8 cellular contexts compared by ENCODE assay signal in genomic region chr17:36482611-36483504, GRCh38. TPM values are rescaled to one million over a fixed set of nuclear protein-coding genes. Genes with fewer than 3 reads are reported as not detected.
DNase-seq lines count a peak whose midpoint lies in the region; ATAC-seq, FAIRE-seq and TF ChIP-seq lines count a peak whose summit lies in the region.

No MANE protein-coding gene starts in this region.

- no peaks in the 10 kb centered on the region for H3K36me3 ChIP-seq in H7 (replicated peaks; ENCODE audit: control insufficient read depth, insufficient read depth, low read length)
- H3K36me3 ChIP-seq in keratinocyte (ENCODE audit: control insufficient read depth in 2 of 2, extremely low read depth in 1 of 2, insufficient read depth in 2 of 2, low read length in 2 of 2): no peaks in the 10 kb centered on the region

- peak overlapping the region; percentile 77 for H3K4me3 Mint-ChIP-seq in central memory CD8-positive, alpha-beta T cell

- dilution Hi-C loops in keratinocyte (cut with MboI; ENCODE audit: extremely low pct_ligation_motif_present, low sequenced_read_pairs): no loop called here

- peak overlapping the region; percentile 67 for H3K4me2 ChIP-seq in keratinocyte (ENCODE audit: control insufficient read depth, extremely low read depth, insufficient read depth, low read depth, low read length)

- FAIRE-seq in keratinocyte (lab: Jason Lieb, UNC): no peak

- H3K27ac Mint-ChIP-seq in central memory CD8-positive, alpha-beta T cell (ENCODE audit: low read depth): no peak overlapping the region

- peaks cover 19% of the 10 kb centered on the region for H3K4me1 Mint-ChIP-seq in central memory CD8-positive, alpha-beta T cell

- H3K9me3 ChIP-seq in keratinocyte (ENCODE audit: control insufficient read depth, low read depth, low read length): no peaks in the 10 kb centered on the region

- peak; percentile 74 to 97 (median 94) for TF ChIP-seq CTCF in keratinocyte (optimal IDR thresholded peaks at IDR 0.05 in 1 of 3, IDR thresholded peaks at IDR 0.05 in 1 of 3, conservative IDR thresholded peaks at IDR 0.05 in 1 of 3; ENCODE audit: extremely low read depth in 1 of 3, insufficient read depth in 2 of 3, low read length in 3 of 3)

- peaks cover 11% of the 10 kb centered on the region for H3K79me2 ChIP-seq in keratinocyte (ENCODE audit: control insufficient read depth, insufficient read depth, low read length)

- no peak overlapping the region for H3K27ac ChIP-seq in keratinocyte (ENCODE audit: control insufficient read depth, insufficient read depth, low read length)

- H3K4me1 ChIP-seq in keratinocyte (ENCODE audit: control insufficient read depth, extremely low read depth, insufficient read depth, low read length): peaks cover 24% of the 10 kb centered on the region

- H3K27me3 ChIP-seq in H7 (ENCODE audit: control insufficient read depth, insufficient read depth, low read length): peaks cover 21% of the 10 kb centered on the region
- peaks cover 17% of the 10 kb centered on the region for H3K27me3 ChIP-seq in keratinocyte (ENCODE audit: control insufficient read depth, extremely low read depth, insufficient read depth, low read length)

- H3K9me1 ChIP-seq in keratinocyte (ENCODE audit: control insufficient read depth, extremely low read depth, insufficient read depth, low read length): no peaks in the 10 kb centered on the region

- peak; percentile 48 for ATAC-seq in central memory CD8-positive, alpha-beta T cell (replicated peaks; ENCODE audit: extremely low read depth, poor library complexity, severe bottlenecking)
- ATAC-seq in GM21723 (IDR thresholded peaks at IDR 0.05; ENCODE audit: unreplicated experiment): no peak

- H3K4me3 ChIP-seq in H7 (ENCODE audit: insufficient read depth, low read depth, low read length): peak overlapping the region; percentile 28
- peak overlapping the region in 2 of 3 experiments; percentile 40 to 55 for H3K4me3 ChIP-seq in keratinocyte (ENCODE audit: control insufficient read depth in 2 of 3, extremely low read depth in 1 of 3, insufficient read depth in 2 of 3, low read depth in 1 of 3, low read length in 3 of 3)

- H3K36me3 Mint-ChIP-seq in central memory CD8-positive, alpha-beta T cell (ENCODE audit: insufficient read depth): peaks cover 9% of the 10 kb centered on the region

- peak; percentile 81 for DNase-seq in Ammon's horn (ENCODE audit: low spot score)
- DNase-seq in H7: peak; percentile 98
- peak; percentile 40 for DNase-seq in NCI-H2171 treated with DMSO at 0.1 percent for 48 hours (lab: John Stamatoyannopoulos, UW)
- DNase-seq in activated CD4-positive, CD25-positive, alpha-beta regulatory T cell treated with anti-CD3 and anti-CD28 coated beads, Interleukin-2, amount 50 U/mL, for 72 hours: peak; percentile 88
- DNase-seq in central memory CD8-positive, alpha-beta T cell (ENCODE audit: low spot score in 2 of 2): peak; percentile 57 to 73
- DNase-seq in keratinocyte (ENCODE audit: low read depth, low spot score): no peak
- DNase-seq in smooth muscle cell of the brain vasculature (ENCODE audit: low read depth, low spot score): peak; percentile 28

- peaks cover 39% of the 10 kb centered on the region for H3K27me3 Mint-ChIP-seq in central memory CD8-positive, alpha-beta T cell

- no peak overlapping the region for H3K9ac ChIP-seq in keratinocyte (ENCODE audit: control insufficient read depth, extremely low read depth, insufficient read depth, low read length)

- H4K20me1 ChIP-seq in keratinocyte (ENCODE audit: control insufficient read depth, extremely low read depth, insufficient read depth, low read length): no peaks in the 10 kb centered on the region

- no peaks in the 10 kb centered on the region for H3K9me3 Mint-ChIP-seq in central memory CD8-positive, alpha-beta T cell

- peak overlapping the region; percentile 84 for H2AFZ ChIP-seq in keratinocyte (ENCODE audit: control insufficient read depth, low read length)

RNA-seq across cellular contexts. Expression of gene ZNHIT3, which starts 3.6 kb away (rescaled TPM):
- total RNA-seq in H7 (2014; rRNA removed; shearing (Covaris generic)): 81.8 and 85.4 TPM in 2 replicates
- polyA plus RNA-seq in keratinocyte: 48.5 to 72.4 TPM (median 51.8 TPM) in 3 replicates
- 19.7 TPM for polyA plus RNA-seq in keratinocyte (2011; ENCODE audit: low read depth)
- polyA plus RNA-seq in keratinocyte (2011; cell fraction: cytosol; rRNA removed): 39.8 and 57.1 TPM in 2 replicates
- 27.7 and 35.5 TPM in 2 replicates for polyA plus RNA-seq in keratinocyte (2011; cell fraction: nucleus; rRNA removed)
- polyA plus RNA-seq in keratinocyte (2012; ENCODE audit: low replicate concordance): 36.8 and 48.5 TPM in 2 replicates
- polyA minus RNA-seq in keratinocyte: 5.5 to 15.8 TPM (median 12.1 TPM) in 3 replicates
- 8.2 TPM for polyA minus RNA-seq in keratinocyte (2011; cell fraction: cytosol; rRNA and poly(A)+ RNA removed)
- 4.0 and 7.4 TPM in 2 replicates for polyA minus RNA-seq in keratinocyte (2011; cell fraction: nucleus; rRNA and poly(A)+ RNA removed)

RNA-seq across cellular contexts. Expression of gene MYO19, which starts 51.8 kb away (rescaled TPM):
- total RNA-seq in H7 (2014; rRNA removed; shearing (Covaris generic)): 146 TPM in 2 replicates
- polyA plus RNA-seq in keratinocyte: 47.9 to 59.4 TPM (median 49.7 TPM) in 3 replicates
- 20.4 TPM for polyA plus RNA-seq in keratinocyte (2011; ENCODE audit: low read depth)
- polyA plus RNA-seq in keratinocyte (2011; cell fraction: cytosol; rRNA removed): 26.0 and 26.5 TPM in 2 replicates
- 152 and 177 TPM in 2 replicates for polyA plus RNA-seq in keratinocyte (2011; cell fraction: nucleus; rRNA removed)
- polyA plus RNA-seq in keratinocyte (2012; ENCODE audit: low replicate concordance): 33.1 and 42.2 TPM in 2 replicates
- polyA minus RNA-seq in keratinocyte: 72.2 to 162 TPM (median 93.9 TPM) in 3 replicates
- polyA minus RNA-seq in keratinocyte (2011; cell fraction: cytosol; rRNA and poly(A)+ RNA removed): 38.8 TPM
- polyA minus RNA-seq in keratinocyte (2011; cell fraction: nucleus; rRNA and poly(A)+ RNA removed): 48.7 and 95.7 TPM in 2 replicates

RNA-seq across cellular contexts. Expression of gene PIGW, which starts 51.9 kb away (rescaled TPM):
- 9.6 and 10.7 TPM in 2 replicates for total RNA-seq in H7 (2014; rRNA removed; shearing (Covaris generic))
- 4.2 to 9.8 TPM (median 7.4 TPM) in 3 replicates for polyA plus RNA-seq in keratinocyte
- polyA plus RNA-seq in keratinocyte (2011; ENCODE audit: low read depth): 1.9 TPM
- polyA plus RNA-seq in keratinocyte (2011; cell fraction: cytosol; rRNA removed): 4.0 and 8.0 TPM in 2 replicates
- polyA plus RNA-seq in keratinocyte (2011; cell fraction: nucleus; rRNA removed): 6.3 and 8.3 TPM in 2 replicates
- polyA plus RNA-seq in keratinocyte (2012; ENCODE audit: low replicate concordance): 8.0 and 8.4 TPM in 2 replicates
- polyA minus RNA-seq in keratinocyte: 0.92 to 3.0 TPM (median 2.6 TPM) in 3 replicates
- 3.3 TPM for polyA minus RNA-seq in keratinocyte (2011; cell fraction: cytosol; rRNA and poly(A)+ RNA removed)
- 1.9 and 3.7 TPM in 2 replicates for polyA minus RNA-seq in keratinocyte (2011; cell fraction: nucleus; rRNA and poly(A)+ RNA removed)
